ENCODE assay signal across 3 cellular contexts in genomic region chr5:122353361-122353760, GRCh38. TPM values are rescaled to one million over a fixed set of nuclear protein-coding genes. Genes with fewer than 3 reads are reported as not detected.
"Had no signal": no experiment of that assay in that cellular context is flagged by ENCODE, and none has a peak within 500 bp of the region (broad histone marks: within the 10 kb centered on the region; RNA-seq: fewer than 3 reads in every experiment).

No MANE protein-coding gene starts in this region.

RNA-seq across cellular contexts. Expression of gene SNCAIP, which starts 41.3 kb away (rescaled TPM):
- total RNA-seq: myocyte had no signal
- polyA plus RNA-seq: immature natural killer cell, mammary epithelial cell had no signal
